In genomic region chr4:3051141-3051897, GRCh38 we compare ENCODE assay signal across 2 cellular contexts. TPM values are rescaled to one million over a fixed set of nuclear protein-coding genes. Genes with fewer than 3 reads are reported as not detected.
"Had no signal": no experiment of that assay in that cellular context is flagged by ENCODE, and none has a peak within 500 bp of the region (broad histone marks: within the 10 kb centered on the region; RNA-seq: fewer than 3 reads in every experiment).

No MANE protein-coding gene starts in this region.

RNA-seq across cellular contexts. Expression of gene HTT-AS, which starts 23.0 kb away (rescaled TPM):
- total RNA-seq: G401, GM12878 had no signal
- polyA plus RNA-seq: GM12878 had no signal
